In genomic region chr5:77367733-77368132, GRCh38 we compare ENCODE assay signal across 18 cellular contexts.
DNase-seq lines count a peak whose midpoint lies in the region; ATAC-seq, FAIRE-seq and TF ChIP-seq lines count a peak whose summit lies in the region.
"Had no signal": no experiment of that assay in that cellular context is flagged by ENCODE, and none has a peak within 500 bp of the region (broad histone marks: within the 10 kb centered on the region; RNA-seq: fewer than 3 reads in every experiment).

No MANE protein-coding gene starts in this region.

- H2BK15ac ChIP-seq in IMR-90 (ENCODE audit: low read depth, low read length) = no peak overlapping the region

- no peaks in the 10 kb centered on the region for H3K79me1 ChIP-seq in IMR-90 (ENCODE audit: low read depth in 1 of 2, low read length in 2 of 2)

- no peak overlapping the region for H3K4me3 ChIP-seq in IMR-90 (ENCODE audit: insufficient read depth, low read depth, low read length)
- no peak overlapping the region for H3K4me3 ChIP-seq in brain microvascular endothelial cell (ENCODE audit: low read depth, low read length)
- H3K4me3 ChIP-seq: body of pancreas, sigmoid colon had no signal

- H4K20me1 ChIP-seq in IMR-90 (ENCODE audit: insufficient read depth, low read length) = no peaks in the 10 kb centered on the region

- no peak for TF ChIP-seq RAD21 in IMR-90 (IDR thresholded peaks at IDR 0.05; ENCODE audit: low read length)

- peak; percentile 73 to 90 for ATAC-seq in activated naive CD4-positive, alpha-beta T cell treated with anti-CD3 and anti-CD28 coated beads, Interleukin-2, amount 50 U/mL, for 72 hours
- ATAC-seq in IMR-90 (ENCODE audit: low read depth) = no peak
- ATAC-seq in GM21447 (IDR thresholded peaks at IDR 0.05; ENCODE audit: unreplicated experiment) = no peak
- ATAC-seq: body of pancreas had no signal

- H3K36me3 ChIP-seq in IMR-90 (ENCODE audit: control insufficient read depth, insufficient read depth, low read length) (no peaks in the 10 kb centered on the region), brain microvascular endothelial cell (replicated peaks) (no peaks in the 10 kb centered on the region)
- H3K36me3 ChIP-seq: neutrophil, sigmoid colon had no signal

- no peaks in the 10 kb centered on the region for H3K4me1 ChIP-seq in IMR-90 (ENCODE audit: control insufficient read depth, insufficient read depth, low read length)
- H3K4me1 ChIP-seq: body of pancreas, sigmoid colon had no signal

- no peak overlapping the region for H3K14ac ChIP-seq in IMR-90 (replicated peaks; ENCODE audit: low read depth, low read length)

- no peak overlapping the region for H3K4ac ChIP-seq in IMR-90 (ENCODE audit: low read depth, low read length)

- no peak overlapping the region for H3K23ac ChIP-seq in IMR-90 (ENCODE audit: low read depth, low read length)

- POLR2A ChIA-PET in IMR-90 (lab: Charles Lee; ENCODE audit: unreplicated experiment) = no interaction called here

- H3K27ac ChIP-seq in IMR-90 (ENCODE audit: insufficient read depth, low read length) (no peak overlapping the region), brain microvascular endothelial cell (no peak overlapping the region)
- H3K27ac ChIP-seq: body of pancreas, neutrophil, sigmoid colon, VCaP had no signal

- CTCF ChIA-PET in IMR-90 (lab: Yijun Ruan, JAX) = no interaction called here

- intact Hi-C loops in IMR-90 (cut with micrococcal nuclease) = no loop called here

- H4K5ac ChIP-seq in IMR-90 (ENCODE audit: low read depth, low read length) = no peak overlapping the region

- no peak overlapping the region for H3K9ac ChIP-seq in IMR-90 (ENCODE audit: low read depth, low read length)

- dilution Hi-C loops in IMR-90 (cut with HindIII; ENCODE audit: low sequenced_read_pairs, unreplicated experiment) = no loop called here

- H4K91ac ChIP-seq in IMR-90 (ENCODE audit: insufficient read depth, low read depth, low read length) = no peak overlapping the region

- no peak overlapping the region for H4K8ac ChIP-seq in IMR-90 (ENCODE audit: low read depth in 2 of 2, low read length in 2 of 2)

- no peak overlapping the region for H3K27ac Mint-ChIP-seq in activated naive CD4-positive, alpha-beta T cell treated with anti-CD3 and anti-CD28 coated beads, Interleukin-2, amount 50 U/mL, for 72 hours

- no peak overlapping the region for H2BK5ac ChIP-seq in IMR-90 (ENCODE audit: low read depth, low read length, poor library complexity, severe bottlenecking)

- H3K4me2 ChIP-seq in IMR-90 (ENCODE audit: low read depth, low read length) = no peak overlapping the region

- H2BK120ac ChIP-seq in IMR-90 (ENCODE audit: low read depth, low read length) = no peak overlapping the region

- no peak overlapping the region for H2AFZ ChIP-seq in IMR-90 (replicated peaks; ENCODE audit: low read length, poor library complexity)

- no peak for DNase-seq in activated naive CD4-positive, alpha-beta T cell treated with anti-CD3 and anti-CD28 coated beads, Interleukin-2, amount 50 U/mL, for 72 hours (ENCODE audit: low spot score in 2 of 2)
- no peak for DNase-seq in activated naive CD4-positive, alpha-beta T cell (lab: John Stamatoyannopoulos, UW)
- peak; percentile 36 for DNase-seq in IMR-90
- DNase-seq in brain microvascular endothelial cell = peak; percentile 75
- peak; percentile 54 for DNase-seq in stimulated activated CD8-positive, alpha-beta memory T cell treated with anti-CD3 and anti-CD28 coated beads, Interleukin-4, amount 100 ng/mL, for 48 hours
- no peak for DNase-seq in NCI-H1436 treated with DMSO at 0.1 percent for 48 hours (lab: John Stamatoyannopoulos, UW)
- no peak for DNase-seq in GM12891 (ENCODE audit: insufficient read length, low spot score)
- DNase-seq: body of pancreas; DMS 273 treated with DMSO at 0.1 percent for 48 hours; effector CD4-positive, alpha-beta T cell; KG1; NCI-H1694 treated with DMSO at 0.1 percent for 48 hours; NCI-H510A treated with DMSO at 0.1 percent for 48 hours; sigmoid colon had no signal

- H2AK9ac ChIP-seq in IMR-90 (replicated peaks; ENCODE audit: low read depth, low read length, poor library complexity) = no peak overlapping the region

- H3K27me3 ChIP-seq in IMR-90 (ENCODE audit: control insufficient read depth, insufficient read depth, low read length) (peaks cover 4% of the 10 kb centered on the region), brain microvascular endothelial cell (replicated peaks) (no peaks in the 10 kb centered on the region)
- H3K27me3 ChIP-seq: body of pancreas, neutrophil, sigmoid colon had no signal

- TF ChIP-seq POLR2A in IMR-90 (IDR thresholded peaks at IDR 0.05; ENCODE audit: low read depth, low read length) (no peak), GM12891 (IDR thresholded peaks at IDR 0.05; ENCODE audit: low read depth, low read length) (no peak)

- peaks cover 0 to 5% of the 10 kb centered on the region in 2 donors for H3K36me3 Mint-ChIP-seq in activated naive CD4-positive, alpha-beta T cell treated with anti-CD3 and anti-CD28 coated beads, Interleukin-2, amount 50 U/mL, for 72 hours

- H2AK5ac ChIP-seq in IMR-90 (ENCODE audit: low read depth, low read length) = no peak overlapping the region

- H2BK20ac ChIP-seq in IMR-90 (ENCODE audit: low read depth, low read length) = no peak overlapping the region

- in situ Hi-C loops in IMR-90 (cut with MboI; ENCODE audit: low sequenced_read_pairs) (no loop called here), brain microvascular endothelial cell (cut with HindIII; ENCODE audit: low pct_ligation_motif_present, low sequenced_read_pairs) (no loop called here)

- TF ChIP-seq CTCF in IMR-90 (conservative IDR thresholded peaks at IDR 0.05; ENCODE audit: low read depth, low read length) (no peak), brain microvascular endothelial cell (IDR thresholded peaks at IDR 0.05; ENCODE audit: low read depth, low read length, missing control alignments) (no peak)

- no peak overlapping the region for H3K18ac ChIP-seq in IMR-90 (ENCODE audit: low read depth, low read length)

- H3K9me3 Mint-ChIP-seq in activated naive CD4-positive, alpha-beta T cell treated with anti-CD3 and anti-CD28 coated beads, Interleukin-2, amount 50 U/mL, for 72 hours = peaks cover 0 to 12% of the 10 kb centered on the region in 2 donors

- no TSS peak for BruUV-seq in IMR-90 (replicated peaks; lab: Mats Ljungman, UMichigan)

- H3K56ac ChIP-seq in IMR-90 (ENCODE audit: extremely low read depth, insufficient read depth, low read length) = no peak overlapping the region

- 67% methylated on average over 1 of the region's 4 CpGs; no CpG with 5 or more reads in 1 of the 2 experiments for WGBS in IMR-90 (ENCODE audit: extremely low coverage in 2 of 2, insufficient read length in 1 of 2), 2 experiments

- no peaks in the 10 kb centered on the region; the same call in 1 of the 2 replicates for H3K9me1 ChIP-seq in IMR-90 (ENCODE audit: insufficient read depth, low read length)

- FAIRE-seq in GM12891 (lab: Jason Lieb, UNC) = no peak
- FAIRE-seq: H1 had no signal

- no peaks in the 10 kb centered on the region for H3K9me3 ChIP-seq in IMR-90 (ENCODE audit: control insufficient read depth, insufficient read depth, low read length)
- H3K9me3 ChIP-seq: body of pancreas, neutrophil, sigmoid colon had no signal

TF ChIP-seq in IMR-90, 13 proteins besides CTCF, POLR2A, EP300 and RAD21:
- TF ChIP-seq ELK1 (IDR thresholded peaks at IDR 0.05; ENCODE audit: borderline replicate concordance, low read depth, low read length) = no peak
- no peak for TF ChIP-seq MXI1 (IDR thresholded peaks at IDR 0.05; ENCODE audit: borderline replicate concordance, low read depth, low read length)
- TF ChIP-seq FOS (IDR thresholded peaks at IDR 0.05; ENCODE audit: low read depth, low read length) = peak; percentile 30; the same call in 1 of the 2 replicates
- no peak for TF ChIP-seq BHLHE40 (IDR thresholded peaks at IDR 0.05; ENCODE audit: low read depth, low read length)

TF ChIP-seq in GM12891, 5 proteins besides CTCF, POLR2A, EP300 and RAD21:
- TF ChIP-seq SPI1 (IDR thresholded peaks at IDR 0.05; ENCODE audit: low read depth, low read length) (no peak), POLR2AphosphoS5 (IDR thresholded peaks at IDR 0.05; ENCODE audit: low read depth, low read length) (no peak), PAX5 (IDR thresholded peaks at IDR 0.05; ENCODE audit: insufficient read depth, low read length, severe bottlenecking) (no peak), TAF1 (IDR thresholded peaks at IDR 0.05; ENCODE audit: low read depth, low read length) (no peak), POU2F2 (IDR thresholded peaks at IDR 0.05; ENCODE audit: low read depth, low read length) (no peak)

Comparison
In these comparisons a context has a peak if more than half of its experiments do, and no peak if none do; other contexts are left out.
1. ATAC-seq: peak in activated naive CD4-positive, alpha-beta T cell treated with anti-CD3 and anti-CD28 coated beads, Interleukin-2, amount 50 U/mL, for 72 hours (2 of 2); none in IMR-90 (single experiment) and GM21447 (single experiment).
2. DNase-seq: peak in IMR-90 (single experiment), brain microvascular endothelial cell (single experiment) and stimulated activated CD8-positive, alpha-beta memory T cell treated with anti-CD3 and anti-CD28 coated beads, Interleukin-4, amount 100 ng/mL, for 48 hours (single experiment); none in activated naive CD4-positive, alpha-beta T cell treated with anti-CD3 and anti-CD28 coated beads, Interleukin-2, amount 50 U/mL, for 72 hours (0 of 2), activated naive CD4-positive, alpha-beta T cell (0 of 4), NCI-H1436 treated with DMSO at 0.1 percent for 48 hours (single experiment) and GM12891 (single experiment).